ENCODE assay signal across 8 cellular contexts in the genomic region with DNA sequence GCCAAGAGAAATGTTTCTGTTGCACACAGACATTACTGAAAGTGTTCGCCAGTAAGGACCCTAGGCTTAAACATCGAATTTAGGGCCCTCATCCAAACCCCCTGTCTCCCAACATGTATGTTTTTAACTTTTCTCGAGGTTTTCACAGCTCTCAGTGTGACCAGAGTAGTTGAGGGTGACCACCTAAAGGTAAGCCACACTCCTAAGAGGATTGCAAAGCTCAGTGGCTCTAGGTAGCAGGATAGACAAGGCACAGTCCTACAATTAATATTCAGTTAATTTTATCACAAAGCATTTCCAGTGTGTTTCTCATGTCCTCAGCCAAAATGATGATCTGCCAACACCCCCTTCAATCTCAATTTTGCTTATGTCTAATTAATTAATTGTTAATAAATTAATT. TPM values are rescaled to one million over a fixed set of nuclear protein-coding genes. Genes with fewer than 3 reads are reported as not detected.
A peak's percentile ranks its signal among the peaks of the same experiment; 100 is the strongest.
DNase-seq lines count a peak whose midpoint lies in the region; ATAC-seq and TF ChIP-seq lines count a peak whose summit lies in the region.

No MANE protein-coding gene starts in this region.

- H3K4me1 ChIP-seq in OCI-LY7 (ENCODE audit: insufficient read depth, low read length, poor library complexity, severe bottlenecking) = peaks cover 14% of the 10 kb centered on the region
- H3K4me1 ChIP-seq in parathyroid adenoma = no peaks in the 10 kb centered on the region

- ATAC-seq in GM19467 (IDR thresholded peaks at IDR 0.05; ENCODE audit: unreplicated experiment) (no peak), HG03460 (IDR thresholded peaks at IDR 0.05; ENCODE audit: unreplicated experiment) (no peak)

- TF ChIP-seq CTCF in OCI-LY7 (conservative IDR thresholded peaks at IDR 0.05; ENCODE audit: low read length) (no peak), parathyroid adenoma (IDR thresholded peaks at IDR 0.05) (no peak)

- CTCF ChIA-PET in OCI-LY7 (lab: Charles Lee; ENCODE audit: unreplicated experiment) = interaction anchor here (0.6 to 1.6 kb wide), 3 partner anchors 11 to 160 kb away, joined by 3 to 4 read pairs (median 3); no protein-coding TSS in a partner anchor

- H3K4me2 ChIP-seq in OCI-LY7 (ENCODE audit: low read length) (peak overlapping the region; percentile 87), parathyroid adenoma (ENCODE audit: low read length) (peak overlapping the region; percentile 99)

- intact Hi-C loops in OCI-LY7 (cut with micrococcal nuclease; ENCODE audit: unreplicated experiment) = loop anchor here (2.0 kb wide), 1 partner anchor 161 kb away; a partner anchor contains a TSS

- H3K79me2 ChIP-seq in OCI-LY7 (ENCODE audit: insufficient read depth, low read depth, low read length) (peaks cover 7% of the 10 kb centered on the region; the same call in 1 of the 2 replicates), parathyroid adenoma (no peaks in the 10 kb centered on the region)

- peak overlapping the region; percentile 99 for H2AFZ ChIP-seq in OCI-LY7 (ENCODE audit: low read length)
- peak overlapping the region; percentile 95 for H2AFZ ChIP-seq in parathyroid adenoma

- H3K36me3 ChIP-seq in OCI-LY7 (ENCODE audit: insufficient read depth, low read length) = no peaks in the 10 kb centered on the region
- H3K36me3 ChIP-seq in parathyroid adenoma (ENCODE audit: control insufficient read depth, insufficient read depth, low read length) = no peaks in the 10 kb centered on the region

- POLR2A ChIA-PET in OCI-LY7 (lab: Charles Lee) = interaction anchor here (0.6 to 2.8 kb wide), 7 partner anchors 11 to 160 kb away, joined by 3 to 14 read pairs (median 3); a partner anchor contains a TSS

- BruUV-seq in OCI-LY7 (replicated peaks; lab: Mats Ljungman, UMichigan) = no TSS peak

- peak overlapping the region; percentile 77 for H3K4me3 ChIP-seq in GM08714 (ENCODE audit: low read length)
- H3K4me3 ChIP-seq in OCI-LY7 (ENCODE audit: low read depth, low read length, poor library complexity, severe bottlenecking) = peak overlapping the region; percentile 71
- H3K4me3 ChIP-seq in parathyroid adenoma (ENCODE audit: low read depth, low read length) = peak overlapping the region; percentile 100

- H3K27me3 ChIP-seq in parathyroid adenoma (ENCODE audit: control insufficient read depth, insufficient read depth, low read length) = no peaks in the 10 kb centered on the region

- peak overlapping the region; percentile 38 for H3K27ac ChIP-seq in OCI-LY7 (ENCODE audit: low read depth, low read length, poor library complexity, severe bottlenecking)
- H3K27ac ChIP-seq in epithelial cell of prostate = peak overlapping the region; percentile 83
- no peak overlapping the region for H3K27ac ChIP-seq in parathyroid adenoma

- DNase-seq in OCI-LY7 (ENCODE audit: low spot score) (no peak), epithelial cell of prostate (ENCODE audit: low read depth, low spot score) (no peak), NCI-H187 (lab: John Stamatoyannopoulos, UW) (no peak), SKM-1 treated with dmso at 0.1 percent for 144 hours (lab: John Stamatoyannopoulos, UW; ENCODE audit: unreplicated experiment) (no peak)

- H3K9me3 ChIP-seq in OCI-LY7 (ENCODE audit: low read length) (no peaks in the 10 kb centered on the region), parathyroid adenoma (ENCODE audit: control insufficient read depth, low read length) (no peaks in the 10 kb centered on the region)

- peak overlapping the region; percentile 2 for H3K9ac ChIP-seq in parathyroid adenoma

- no peaks in the 10 kb centered on the region for H3K9me2 ChIP-seq in OCI-LY7 (ENCODE audit: insufficient read depth, low read length)

- no peaks in the 10 kb centered on the region for H4K20me1 ChIP-seq in OCI-LY7 (ENCODE audit: insufficient read depth, low read length)

RNA-seq across cellular contexts. Expression of a gene that starts 0.7 kb away (rescaled TPM):
- total RNA-seq in OCI-LY7 (2014; rRNA removed; shearing (Covaris generic)) = 1.6 and 5.2 TPM in 2 replicates
- 4.9 and 8.3 TPM in 2 replicates for total RNA-seq in OCI-LY7 (2022)

RNA-seq across cellular contexts. Expression of a gene that starts 43.7 kb away (rescaled TPM):
- total RNA-seq in OCI-LY7 (2014; rRNA removed; shearing (Covaris generic)) = not detected in 2 replicates
- not detected in 2 replicates for total RNA-seq in OCI-LY7 (2022)
